Comparison of ENCODE assay signal across 21 cellular contexts in the genomic region with DNA sequence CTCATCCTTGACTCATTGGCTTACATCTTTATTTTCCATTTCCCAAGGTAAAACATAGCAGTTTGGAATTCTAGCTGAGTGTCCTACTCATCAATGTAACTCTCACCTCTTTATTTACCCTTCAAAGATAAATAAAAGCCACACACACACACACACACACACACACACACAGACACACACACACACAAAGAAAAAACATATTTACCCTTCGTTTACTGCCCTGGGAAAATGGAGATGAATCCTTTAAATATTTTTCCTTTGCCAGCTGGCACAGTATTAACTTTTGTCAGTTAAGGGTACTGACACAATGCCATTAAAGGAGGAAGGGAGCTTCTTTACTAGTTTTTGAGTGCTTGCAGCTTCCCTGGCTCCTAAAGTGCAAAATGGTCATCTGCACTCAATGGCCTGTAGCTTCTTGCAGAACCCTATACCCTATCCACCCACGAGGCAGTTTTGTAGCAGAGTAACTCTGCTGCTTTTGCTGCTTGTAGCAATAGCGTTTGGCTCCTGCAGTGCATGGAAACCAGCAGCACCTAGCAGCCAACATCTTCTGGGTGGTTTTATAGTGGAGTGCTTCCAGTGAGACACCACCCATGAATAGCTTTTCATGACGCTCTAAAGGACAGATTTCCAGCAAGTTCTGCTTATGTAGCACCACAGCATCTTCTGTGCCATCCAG.
DNase-seq lines count a peak whose midpoint lies in the region; ATAC-seq and TF ChIP-seq lines count a peak whose summit lies in the region.
"Had no signal": no experiment of that assay in that cellular context is flagged by ENCODE, and none has a peak within 500 bp of the region (broad histone marks: within the 10 kb centered on the region; RNA-seq: fewer than 3 reads in every experiment).

No MANE protein-coding gene starts in this region.

- H3K9me3 Mint-ChIP-seq in activated CD4-positive, alpha-beta T cell treated with anti-CD3 and anti-CD28 coated beads for 36 hours (ENCODE audit: low read depth): peaks cover 12% of the 10 kb centered on the region
- H3K9me3 Mint-ChIP-seq in Caco-2 (ENCODE audit: unreplicated experiment): peaks cover 16% of the 10 kb centered on the region

- peak; percentile 12 for DNase-seq in GM23248
- no peak for DNase-seq in activated CD4-positive, alpha-beta T cell treated with anti-CD3 and anti-CD28 coated beads for 36 hours
- DNase-seq in Caco-2: no peak
- DNase-seq: activated CD4-positive, alpha-beta memory T cell treated with anti-CD3 and anti-CD28 coated beads for 36 hours; activated T-cell treated with anti-CD3 and anti-CD28 coated beads, Interleukin-2, amount 50 U/mL, for 1 hour; body of pancreas; cortex of kidney; Kasumi-1; naive thymus-derived CD8-positive, alpha-beta T cell; NCI-H1694 treated with DMSO at 0.1 percent for 48 hours; NCI-H82; posterior cingulate gyrus; stimulated activated CD4-positive, alpha-beta T cell treated with anti-CD3 and anti-CD28 coated beads, Interleukin-4, amount 100 ng/mL, for 1 hour; substantia nigra had no signal

- H3K4me3 Mint-ChIP-seq in activated CD4-positive, alpha-beta T cell treated with anti-CD3 and anti-CD28 coated beads for 36 hours: no peak overlapping the region
- no peak overlapping the region for H3K4me3 Mint-ChIP-seq in Caco-2 (ENCODE audit: unreplicated experiment)
- H3K4me3 Mint-ChIP-seq: activated CD4-positive, alpha-beta memory T cell treated with anti-CD3 and anti-CD28 coated beads for 36 hours; activated naive CD8-positive, alpha-beta T cell; naive thymus-derived CD8-positive, alpha-beta T cell had no signal

- no TSS peak for BruUV-seq in Caco-2 (replicated peaks; lab: Mats Ljungman, UMichigan)

- ATAC-seq in GM21529 (IDR thresholded peaks at IDR 0.05; ENCODE audit: unreplicated experiment): no peak
- ATAC-seq in activated CD4-positive, alpha-beta T cell treated with anti-CD3 and anti-CD28 coated beads for 36 hours: no peak
- ATAC-seq: body of pancreas; naive thymus-derived CD8-positive, alpha-beta T cell had no signal

- no peaks in the 10 kb centered on the region for H3K4me1 Mint-ChIP-seq in activated CD4-positive, alpha-beta T cell treated with anti-CD3 and anti-CD28 coated beads for 36 hours
- no peaks in the 10 kb centered on the region for H3K4me1 Mint-ChIP-seq in Caco-2 (ENCODE audit: low read depth, unreplicated experiment)

- no peak for TF ChIP-seq CTCF in C4-2B (conservative IDR thresholded peaks at IDR 0.05)
- TF ChIP-seq CTCF in SU-DHL-6 (IDR thresholded peaks at IDR 0.05; ENCODE audit: insufficient read depth, low read length, poor library complexity, severe bottlenecking): no peak
- no peak for TF ChIP-seq CTCF in liver (IDR thresholded peaks at IDR 0.05; ENCODE audit: low read depth, low read length, missing input control)
- no peak for TF ChIP-seq CTCF in Caco-2 (IDR thresholded peaks at IDR 0.05; ENCODE audit: insufficient read depth in 1 of 2, low read depth in 1 of 2, low read length in 1 of 2, severe bottlenecking in 1 of 2, unreplicated experiment in 1 of 2)

- in situ Hi-C loops in GM23248 (cut with MboI): no loop called here

- H3K4me3 ChIP-seq in GM23248 (no peak overlapping the region), SU-DHL-6 (ENCODE audit: insufficient read depth, low read length, poor library complexity, severe bottlenecking) (no peak overlapping the region), liver (ENCODE audit: low read depth in 1 of 3, low read length in 3 of 3) (no peak overlapping the region), Caco-2 (ENCODE audit: low read depth, low read length) (no peak overlapping the region)
- H3K4me3 ChIP-seq: body of pancreas, lung, skin epidermis had no signal

- H3K27me3 Mint-ChIP-seq in activated CD4-positive, alpha-beta T cell treated with anti-CD3 and anti-CD28 coated beads for 36 hours: no peaks in the 10 kb centered on the region
- H3K27me3 Mint-ChIP-seq in Caco-2 (ENCODE audit: insufficient read depth, unreplicated experiment): no peaks in the 10 kb centered on the region
- H3K27me3 Mint-ChIP-seq: activated CD4-positive, alpha-beta memory T cell treated with anti-CD3 and anti-CD28 coated beads for 36 hours; activated naive CD8-positive, alpha-beta T cell; naive thymus-derived CD8-positive, alpha-beta T cell had no signal

- 23 to 24% methylated on average over 4 of the region's 4 CpGs for WGBS in GM23248 (ENCODE audit: low coverage in 1 of 2, low lambda C conversion rate in 2 of 2, missing lambda C conversion rate in 2 of 2), 2 experiments
- WGBS in liver: 50% methylated on average over 4 of the region's 4 CpGs

- H3K79me2 ChIP-seq in GM23248 (ENCODE audit: insufficient read depth): no peaks in the 10 kb centered on the region
- peaks cover 100% of the 10 kb centered on the region for H3K79me2 ChIP-seq in SU-DHL-6 (ENCODE audit: insufficient read depth, low read length)

- no peak overlapping the region for H2AFZ ChIP-seq in GM23248
- no peak overlapping the region for H2AFZ ChIP-seq in SU-DHL-6 (ENCODE audit: low read depth, low read length, severe bottlenecking)

- H4K20me1 ChIP-seq in GM23248 (ENCODE audit: insufficient read depth): no peaks in the 10 kb centered on the region
- H4K20me1 ChIP-seq in SU-DHL-6 (ENCODE audit: low read depth, low read length): no peaks in the 10 kb centered on the region

- intact Hi-C loops in activated CD4-positive, alpha-beta T cell treated with anti-CD3 and anti-CD28 coated beads for 36 hours (cut with DNase I, micrococcal nuclease): no loop called here
- intact Hi-C loops in Caco-2 (cut with micrococcal nuclease; ENCODE audit: unreplicated experiment): no loop called here

- CTCF ChIA-PET in activated CD4-positive, alpha-beta T cell treated with anti-CD3 and anti-CD28 coated beads for 36 hours (lab: Charles Lee): interaction anchor here (0.9 kb wide), 1 partner anchor 68 kb away, joined by 3 read pairs; no protein-coding TSS in a partner anchor
- CTCF ChIA-PET in Caco-2 (lab: Charles Lee): no interaction called here

- H3K9ac ChIP-seq in GM23248 (no peak overlapping the region), SU-DHL-6 (ENCODE audit: low read length) (no peak overlapping the region), liver (ENCODE audit: low read depth in 1 of 2, low read length in 2 of 2) (no peak overlapping the region)

- no peaks in the 10 kb centered on the region for H3K9me3 ChIP-seq in GM23248 (ENCODE audit: low read depth)
- peaks cover 3% of the 10 kb centered on the region for H3K9me3 ChIP-seq in SU-DHL-6 (ENCODE audit: insufficient read depth, low read length)
- peaks cover 0 to under 1% (median 0%) of the 10 kb centered on the region in 4 donors for H3K9me3 ChIP-seq in liver (ENCODE audit: control insufficient read depth in 4 of 4, low read length in 3 of 4)
- H3K9me3 ChIP-seq in Caco-2: peaks cover 2% of the 10 kb centered on the region
- H3K9me3 ChIP-seq: body of pancreas had no signal

- H3K36me3 ChIP-seq in GM23248 (ENCODE audit: low read depth) (no peaks in the 10 kb centered on the region), SU-DHL-6 (ENCODE audit: low read length) (peaks cover 2% of the 10 kb centered on the region; the same call in 1 of the 2 replicates), liver (ENCODE audit: control insufficient read depth in 4 of 4, insufficient read depth in 3 of 4, low read depth in 1 of 4, low read length in 3 of 4) (no peaks in the 10 kb centered on the region), Caco-2 (ENCODE audit: control insufficient read depth, insufficient read depth, low read length) (no peaks in the 10 kb centered on the region)

- H3K4me2 ChIP-seq in GM23248 (ENCODE audit: unreplicated experiment) (no peak overlapping the region), SU-DHL-6 (ENCODE audit: low read depth, low read length, poor library complexity, severe bottlenecking) (peak overlapping the region; percentile 19)

- H3K27ac Mint-ChIP-seq in activated CD4-positive, alpha-beta T cell treated with anti-CD3 and anti-CD28 coated beads for 36 hours: no peak overlapping the region
- no peak overlapping the region for H3K27ac Mint-ChIP-seq in Caco-2 (ENCODE audit: unreplicated experiment)
- H3K27ac Mint-ChIP-seq: activated CD4-positive, alpha-beta memory T cell treated with anti-CD3 and anti-CD28 coated beads for 36 hours; activated naive CD8-positive, alpha-beta T cell had no signal

- H3K4me1 ChIP-seq in GM23248 (ENCODE audit: insufficient read depth) (no peaks in the 10 kb centered on the region), liver (ENCODE audit: control insufficient read depth in 4 of 4, insufficient read depth in 4 of 4, low read length in 3 of 4) (peaks cover 0 to 7% (median 0%) of the 10 kb centered on the region in 4 donors), Caco-2 (no peaks in the 10 kb centered on the region)
- H3K4me1 ChIP-seq: body of pancreas had no signal

- POLR2A ChIA-PET in activated CD4-positive, alpha-beta T cell treated with anti-CD3 and anti-CD28 coated beads for 36 hours (lab: Charles Lee): no interaction called here
- POLR2A ChIA-PET in Caco-2 (lab: Charles Lee): no interaction called here

- H3K27me3 ChIP-seq in GM23248 (replicated peaks; ENCODE audit: insufficient read depth): no peaks in the 10 kb centered on the region
- H3K27me3 ChIP-seq in SU-DHL-6 (ENCODE audit: low read length): no peaks in the 10 kb centered on the region
- H3K27me3 ChIP-seq in liver (ENCODE audit: control insufficient read depth in 4 of 4, insufficient read depth in 4 of 4, low read length in 3 of 4): no peaks in the 10 kb centered on the region
- H3K27me3 ChIP-seq in Caco-2 (replicated peaks; ENCODE audit: control insufficient read depth, insufficient read depth, low read length): no peaks in the 10 kb centered on the region
- H3K27me3 ChIP-seq: body of pancreas had no signal

- H3K9me2 ChIP-seq in GM23248 (ENCODE audit: insufficient read depth): no peaks in the 10 kb centered on the region
- H3K9me2 ChIP-seq in SU-DHL-6 (replicated peaks; ENCODE audit: insufficient read depth, low read length): no peaks in the 10 kb centered on the region

- H3K36me3 Mint-ChIP-seq in activated CD4-positive, alpha-beta T cell treated with anti-CD3 and anti-CD28 coated beads for 36 hours (ENCODE audit: low read depth): peaks cover 9% of the 10 kb centered on the region
- H3K36me3 Mint-ChIP-seq in Caco-2 (ENCODE audit: insufficient read depth, unreplicated experiment): peaks cover 18% of the 10 kb centered on the region

- H3K27ac ChIP-seq in C4-2B (peak overlapping the region; percentile 31; the same call in 1 of the 2 replicates), GM23248 (no peak overlapping the region), SU-DHL-6 (ENCODE audit: low read depth, low read length) (peak overlapping the region; percentile 56), liver (ENCODE audit: low read depth in 1 of 2, low read length in 2 of 2) (no peak overlapping the region)
- H3K27ac ChIP-seq: body of pancreas, skin epidermis had no signal

- no peak for TF ChIP-seq RAD21 in liver (IDR thresholded peaks at IDR 0.05)

- H3F3A ChIP-seq in GM23248 (ENCODE audit: insufficient read depth): no peaks in the 10 kb centered on the region
- peaks cover 39% of the 10 kb centered on the region for H3F3A ChIP-seq in SU-DHL-6 (ENCODE audit: insufficient read depth)

TF ChIP-seq in liver, 16 proteins besides CTCF, POLR2A, EP300 and RAD21 (continues in another document):
- TF ChIP-seq, protein P1, sequence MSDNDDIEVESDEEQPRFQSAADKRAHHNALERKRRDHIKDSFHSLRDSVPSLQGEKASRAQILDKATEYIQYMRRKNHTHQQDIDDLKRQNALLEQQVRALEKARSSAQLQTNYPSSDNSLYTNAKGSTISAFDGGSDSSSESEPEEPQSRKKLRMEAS (IDR thresholded peaks at IDR 0.05): no peak
- TF ChIP-seq FOXA2 (IDR thresholded peaks at IDR 0.05): peak; percentile 20

Comparison
In these comparisons a context has a peak if more than half of its experiments do, and no peak if none do; other contexts are left out.
1. H3K27ac ChIP-seq: peak in C4-2B (single experiment) and SU-DHL-6 (single experiment); none in GM23248 (single experiment) and liver (0 of 2).